Comparison of ENCODE assay signal across 17 cellular contexts in genomic region chr11:20610825-20611224, GRCh38. TPM values are rescaled to one million over a fixed set of nuclear protein-coding genes. Genes with fewer than 3 reads are reported as not detected.
"Had no signal": no experiment of that assay in that cellular context is flagged by ENCODE, and none has a peak within 500 bp of the region (broad histone marks: within the 10 kb centered on the region; RNA-seq: fewer than 3 reads in every experiment).

No MANE protein-coding gene starts in this region.

- H3K27me3 ChIP-seq: right atrium auricular region had no signal

- H3K27ac ChIP-seq: brain microvascular endothelial cell, esophagus squamous epithelium, hepatocyte, neural progenitor cell, prostate gland, right atrium auricular region, upper lobe of right lung had no signal

- H3K79me2 ChIP-seq: hepatocyte had no signal

- H3K4me3 ChIP-seq: hepatocyte, mucosa of descending colon, neural progenitor cell, prostate gland, right atrium auricular region, upper lobe of right lung had no signal

- H2AFZ ChIP-seq: hepatocyte, neural progenitor cell had no signal

- H3K36me3 ChIP-seq: brain microvascular endothelial cell, esophagus squamous epithelium, neural progenitor cell, prostate gland, right atrium auricular region, upper lobe of right lung had no signal

- H3K4me1 ChIP-seq: prostate gland, right atrium auricular region, upper lobe of right lung had no signal

- DNase-seq: cerebellar nuclear complex, cortex of kidney, esophagus squamous epithelium, naive B cell had no signal

- H3K9ac ChIP-seq: neural progenitor cell had no signal

- H3K9me3 ChIP-seq: esophagus squamous epithelium, mucosa of descending colon, prostate gland, right atrium auricular region, upper lobe of right lung had no signal

RNA-seq across cellular contexts. Expression of gene SLC6A5, which starts 11.4 kb away (rescaled TPM):
- total RNA-seq: activated CD4-positive, alpha-beta memory T cell treated with anti-CD3 and anti-CD28 coated beads for 36 hours; activated CD4-positive, alpha-beta T cell treated with anti-CD3 and anti-CD28 coated beads for 36 hours; activated naive CD8-positive, alpha-beta T cell treated with anti-CD3 and anti-CD28 coated beads for 36 hours; esophagus squamous epithelium; liver; mucosa of descending colon; osteoblast; upper lobe of right lung; WTC11 had no signal
- polyA plus RNA-seq: hepatocyte, liver had no signal

RNA-seq across cellular contexts. Expression of gene NELL1, which starts 58.6 kb away (rescaled TPM):
- total RNA-seq: activated CD4-positive, alpha-beta memory T cell treated with anti-CD3 and anti-CD28 coated beads for 36 hours; activated CD4-positive, alpha-beta T cell treated with anti-CD3 and anti-CD28 coated beads for 36 hours; activated naive CD8-positive, alpha-beta T cell treated with anti-CD3 and anti-CD28 coated beads for 36 hours; liver; osteoblast; right atrium auricular region; upper lobe of right lung had no signal
- polyA plus RNA-seq: liver had no signal
